ENCODE assay signal across 8 cellular contexts in the genomic region with DNA sequence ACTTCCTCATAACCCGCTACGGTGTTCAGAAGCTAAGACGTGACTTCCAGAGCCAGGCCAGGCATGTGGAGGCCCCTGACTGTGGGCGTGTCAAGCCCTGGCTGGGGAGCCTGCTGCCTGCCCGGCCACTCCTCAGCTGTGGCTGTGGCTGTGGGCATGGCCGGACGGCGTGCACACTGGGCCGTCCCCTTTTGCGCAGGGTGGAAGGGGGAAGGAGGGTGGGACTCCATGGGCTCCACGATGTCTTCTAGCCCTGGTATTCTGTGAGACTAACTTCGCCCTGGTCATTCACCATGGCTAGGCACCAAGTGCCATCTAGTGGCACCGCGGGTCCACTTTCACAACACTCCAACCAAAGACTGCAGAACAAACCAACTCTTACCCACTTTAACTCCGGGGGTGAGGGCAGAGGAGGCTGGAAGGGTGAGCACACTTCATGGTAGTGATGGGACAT.
DNase-seq lines count a peak whose midpoint lies in the region; ATAC-seq and TF ChIP-seq lines count a peak whose summit lies in the region.

No MANE protein-coding gene starts in this region.

- no peak overlapping the region for H2AFZ ChIP-seq in KMS-11 (ENCODE audit: low read depth)

- no peaks in the 10 kb centered on the region for H3K9me3 Mint-ChIP-seq in activated naive CD8-positive, alpha-beta T cell treated with anti-CD3 and anti-CD28 coated beads, Interleukin-2, amount 50 U/mL, for 24 hours

- H3K4me3 ChIP-seq in KMS-11 (IDR thresholded peaks at IDR 0.05; ENCODE audit: insufficient read depth, low read depth, low read length) (no peak overlapping the region), prostate gland (no peak overlapping the region)

- H3K27ac Mint-ChIP-seq in activated naive CD8-positive, alpha-beta T cell treated with anti-CD3 and anti-CD28 coated beads, Interleukin-2, amount 50 U/mL, for 24 hours, result no peak overlapping the region

- H3K9ac ChIP-seq in KMS-11, result no peak overlapping the region

- no peaks in the 10 kb centered on the region for H3K27me3 ChIP-seq in KMS-11 (ENCODE audit: insufficient read depth, low read depth)
- H3K27me3 ChIP-seq in prostate gland (replicated peaks; ENCODE audit: insufficient read depth), result no peaks in the 10 kb centered on the region

- no peak overlapping the region for H3K4me2 ChIP-seq in KMS-11

- H3K4me1 Mint-ChIP-seq in activated naive CD8-positive, alpha-beta T cell treated with anti-CD3 and anti-CD28 coated beads, Interleukin-2, amount 50 U/mL, for 24 hours, result peaks cover 26% of the 10 kb centered on the region

- peak; percentile 21 for ATAC-seq in activated naive CD8-positive, alpha-beta T cell treated with anti-CD3 and anti-CD28 coated beads, Interleukin-2, amount 50 U/mL, for 24 hours
- peak; percentile 71 for ATAC-seq in Right ventricle myocardium superior (ENCODE audit: poor library complexity)
- no peak for ATAC-seq in GM18498 (IDR thresholded peaks at IDR 0.05; ENCODE audit: unreplicated experiment)
- no peak for ATAC-seq in HG03095 (IDR thresholded peaks at IDR 0.05; ENCODE audit: unreplicated experiment)

- intact Hi-C loops in Right ventricle myocardium superior (cut with DNase I) (loop anchor here (5.0 kb wide), 2 partner anchors 80 to 190 kb away; no protein-coding TSS in a partner anchor), prostate gland (cut with DNase I) (loop anchor here (5.0 kb wide), 1 partner anchor 190 kb away; no protein-coding TSS in a partner anchor)

- TF ChIP-seq CTCF in KMS-11 (conservative IDR thresholded peaks at IDR 0.05; ENCODE audit: low read depth, low read length) (peak; percentile 45; the same call in 1 of the 2 replicates), prostate gland (IDR thresholded peaks at IDR 0.05) (peak in 3 of 4 experiments; percentile 44 to 64 (median 60))

- no peaks in the 10 kb centered on the region for H4K20me1 ChIP-seq in KMS-11 (ENCODE audit: insufficient read depth)

- no peaks in the 10 kb centered on the region for H3K9me3 ChIP-seq in prostate gland

- H3K36me3 ChIP-seq in KMS-11 (ENCODE audit: insufficient read depth) (no peaks in the 10 kb centered on the region), prostate gland (no peaks in the 10 kb centered on the region)

- no peak for TF ChIP-seq POLR2A in prostate gland (IDR thresholded peaks at IDR 0.05)

- no peak overlapping the region for H3K4me3 Mint-ChIP-seq in activated naive CD8-positive, alpha-beta T cell treated with anti-CD3 and anti-CD28 coated beads, Interleukin-2, amount 50 U/mL, for 24 hours

- H3K27me3 Mint-ChIP-seq in activated naive CD8-positive, alpha-beta T cell treated with anti-CD3 and anti-CD28 coated beads, Interleukin-2, amount 50 U/mL, for 24 hours, result no peaks in the 10 kb centered on the region

- H3K36me3 Mint-ChIP-seq in activated naive CD8-positive, alpha-beta T cell treated with anti-CD3 and anti-CD28 coated beads, Interleukin-2, amount 50 U/mL, for 24 hours (ENCODE audit: low read depth), result peaks cover 33% of the 10 kb centered on the region

- H3K27ac ChIP-seq in KMS-11 (no peak overlapping the region), prostate gland (peak overlapping the region in 1 of 2 donors; percentile 4)

- DNase-seq in DMS53 (lab: John Stamatoyannopoulos, UW) (peak; percentile 58), DMS53 treated with DMSO at 0.1 percent for 48 hours (lab: John Stamatoyannopoulos, UW; ENCODE audit: unreplicated experiment) (no peak), Right ventricle myocardium superior (peak; percentile 71), prostate gland (ENCODE audit: low spot score) (peak; percentile 42)
- DNase-seq in activated naive CD8-positive, alpha-beta T cell treated with anti-CD3 and anti-CD28 coated beads, Interleukin-2, amount 50 U/mL, for 24 hours, result no peak

- no peaks in the 10 kb centered on the region for H3K79me2 ChIP-seq in KMS-11 (ENCODE audit: insufficient read depth, low read depth)

- H3K4me1 ChIP-seq in KMS-11 (ENCODE audit: low read depth, poor library complexity, severe bottlenecking), result peaks cover 23% of the 10 kb centered on the region
- H3K4me1 ChIP-seq in prostate gland (replicated peaks), result no peaks in the 10 kb centered on the region

- 21% methylated on average over 15 of the region's 15 CpGs for WGBS in prostate gland

Comparison
In these comparisons a context has a peak if more than half of its experiments do, and no peak if none do; other contexts are left out.
1. DNase-seq: peak in DMS53 (single experiment), Right ventricle myocardium superior (single experiment) and prostate gland (single experiment); none in DMS53 treated with DMSO at 0.1 percent for 48 hours (single experiment) and activated naive CD8-positive, alpha-beta T cell treated with anti-CD3 and anti-CD28 coated beads, Interleukin-2, amount 50 U/mL, for 24 hours (single experiment).
2. ATAC-seq: peak in activated naive CD8-positive, alpha-beta T cell treated with anti-CD3 and anti-CD28 coated beads, Interleukin-2, amount 50 U/mL, for 24 hours (single experiment) and Right ventricle myocardium superior (single experiment); none in GM18498 (single experiment) and HG03095 (single experiment).